In genomic region chr15:78149805-78150751, GRCh38 we compare ENCODE assay signal across 8 cellular contexts. TPM values are rescaled to one million over a fixed set of nuclear protein-coding genes. Genes with fewer than 3 reads are reported as not detected.
DNase-seq lines count a peak whose midpoint lies in the region; ATAC-seq and TF ChIP-seq lines count a peak whose summit lies in the region.

No MANE protein-coding gene starts in this region.

- intact Hi-C loops in Right ventricle myocardium superior (cut with DNase I) (no loop called here), prostate gland (cut with DNase I) (no loop called here), sciatic nerve (cut with DNase I) (no loop called here)

- peak overlapping the region; percentile 59 for H3K9ac ChIP-seq in HUES6 (ENCODE audit: low read length)

- DNase-seq in NCI-H2196 (lab: John Stamatoyannopoulos, UW; ENCODE audit: unreplicated experiment) (peak; percentile 33), NCI-H2196 treated with DMSO at 0.1 percent for 48 hours (lab: John Stamatoyannopoulos, UW; ENCODE audit: unreplicated experiment) (no peak), WERI-Rb-1 (peak; percentile 22), Right ventricle myocardium superior (no peak), prostate gland (ENCODE audit: low spot score) (no peak), sciatic nerve (ENCODE audit: low spot score) (no peak)

- TF ChIP-seq CTCF in WERI-Rb-1 (IDR thresholded peaks at IDR 0.05; ENCODE audit: low read depth, low read length) (no peak), prostate gland (IDR thresholded peaks at IDR 0.05) (no peak)

- peak; percentile 3 for ATAC-seq in Right ventricle myocardium superior (ENCODE audit: poor library complexity)
- ATAC-seq in sciatic nerve, result no peak
- no peak for ATAC-seq in GM21737 (IDR thresholded peaks at IDR 0.05; ENCODE audit: unreplicated experiment)

- H3K4me3 ChIP-seq in HUES6 (ENCODE audit: low read depth, low read length), result peak overlapping the region; percentile 87
- peak overlapping the region; percentile 48 for H3K4me3 ChIP-seq in WERI-Rb-1 (ENCODE audit: low read depth, low read length)
- H3K4me3 ChIP-seq in prostate gland, result peak overlapping the region; percentile 79 to 86

- H3K36me3 ChIP-seq in HUES6 (ENCODE audit: control insufficient read depth, insufficient read depth, low read length) (no peaks in the 10 kb centered on the region), WERI-Rb-1 (peaks cover 4% of the 10 kb centered on the region), prostate gland (no peaks in the 10 kb centered on the region)

- TF ChIP-seq POLR2A in prostate gland (IDR thresholded peaks at IDR 0.05), result no peak

- no peaks in the 10 kb centered on the region for H3K9me3 ChIP-seq in HUES6 (ENCODE audit: control insufficient read depth, insufficient read depth, low read depth, low read length)
- H3K9me3 ChIP-seq in WERI-Rb-1 (ENCODE audit: severe bottlenecking), result no peaks in the 10 kb centered on the region
- H3K9me3 ChIP-seq in prostate gland, result no peaks in the 10 kb centered on the region

- 13% methylated on average over 20 of the region's 20 CpGs for WGBS in prostate gland

- no peak overlapping the region for H3K27ac ChIP-seq in HUES6 (ENCODE audit: low read depth, low read length)
- peak overlapping the region; percentile 58 for H3K27ac ChIP-seq in WERI-Rb-1
- peak overlapping the region; percentile 74 to 79 for H3K27ac ChIP-seq in prostate gland

- peaks cover 13% of the 10 kb centered on the region for H3K4me1 ChIP-seq in HUES6 (ENCODE audit: control insufficient read depth, insufficient read depth, low read length)
- H3K4me1 ChIP-seq in prostate gland (replicated peaks), result peaks cover 4% of the 10 kb centered on the region

- H3K27me3 ChIP-seq in HUES6 (ENCODE audit: control insufficient read depth, insufficient read depth, low read length), result no peaks in the 10 kb centered on the region
- no peaks in the 10 kb centered on the region for H3K27me3 ChIP-seq in WERI-Rb-1 (ENCODE audit: insufficient read depth, low read depth, severe bottlenecking)
- H3K27me3 ChIP-seq in prostate gland (replicated peaks; ENCODE audit: insufficient read depth), result no peaks in the 10 kb centered on the region

RNA-seq across cellular contexts. Expression of gene IDH3A, which starts 0.9 kb away (rescaled TPM):
- 448 TPM for total RNA-seq in Right ventricle myocardium superior
- total RNA-seq in prostate gland, result 100 to 1,000 TPM in 1 of 2 donors, 10 to 100 TPM in 1; 32.1 to 115 TPM
- total RNA-seq in sciatic nerve, result 66.9 TPM

RNA-seq across cellular contexts. Expression of gene CIB2, which starts 18.8 kb away (rescaled TPM):
- total RNA-seq in Right ventricle myocardium superior (21.9 TPM), prostate gland (10 to 100 TPM; 16.7 to 23.0 TPM), sciatic nerve (5.4 TPM)

RNA-seq across cellular contexts. Expression of gene SH2D7, which starts 57.7 kb away (rescaled TPM):
- total RNA-seq in Right ventricle myocardium superior (not detected), prostate gland (under 1 TPM in 1 of 2 donors, not detected in 1; 0.28 TPM), sciatic nerve (not detected)

Comparison
In these comparisons a context has a peak if more than half of its experiments do, and no peak if none do; other contexts are left out.
1. DNase-seq: peak in NCI-H2196 (single experiment) and WERI-Rb-1 (single experiment); none in NCI-H2196 treated with DMSO at 0.1 percent for 48 hours (single experiment), Right ventricle myocardium superior (single experiment), prostate gland (single experiment) and sciatic nerve (single experiment).
2. Peak in every context shown above with its lines, with median percentiles within 50 percentile points of each other: H3K4me3 ChIP-seq.